ENCODE assay signal across 8 cellular contexts in genomic region chr12:27383429-27384260, GRCh38. TPM values are rescaled to one million over a fixed set of nuclear protein-coding genes. Genes with fewer than 3 reads are reported as not detected.
DNase-seq lines count a peak whose midpoint lies in the region; ATAC-seq and FAIRE-seq lines count a peak whose summit lies in the region.

No MANE protein-coding gene starts in this region.

- no peak overlapping the region for H3K27ac ChIP-seq in small intestine (ENCODE audit: low read depth in 1 of 2, low read length in 1 of 2)

- H3K27me3 Mint-ChIP-seq in T-helper 17 cell = peaks cover 5% of the 10 kb centered on the region

- no peak for FAIRE-seq in small intestine (lab: Jason Lieb, UNC)

- no peak overlapping the region for H3K4me3 ChIP-seq in small intestine (ENCODE audit: low read depth in 1 of 2, low read length in 2 of 2)

- no peaks in the 10 kb centered on the region for H3K4me1 ChIP-seq in small intestine (ENCODE audit: control insufficient read depth in 2 of 2, insufficient read depth in 1 of 2, low read depth in 1 of 2, low read length in 1 of 2)

- ATAC-seq in GM21737 (IDR thresholded peaks at IDR 0.05; ENCODE audit: unreplicated experiment) (peak; percentile 51), T-helper 17 cell (peak; percentile 61)

- DNase-seq in COLO829 (ENCODE audit: low spot score) (peak; percentile 79), NCI-H1436 treated with DMSO at 0.1 percent for 48 hours (lab: John Stamatoyannopoulos, UW) (peak; percentile 1), T-helper 17 cell (peak; percentile 29 to 50 (median 39)), amniotic stem cell (lab: John Stamatoyannopoulos, UW) (peak; percentile 85), hypothalamus (lab: John Stamatoyannopoulos, UW) (peak in 34 of 51 donors; percentile 0 to 66 (median 26)), small intestine (peak; percentile 78), middle frontal gyrus (ENCODE audit: extremely low spot score, low spot score) (no peak)

- peaks cover 3% of the 10 kb centered on the region for H3K4me1 Mint-ChIP-seq in T-helper 17 cell

- no peaks in the 10 kb centered on the region for H3K36me3 ChIP-seq in small intestine (ENCODE audit: control insufficient read depth in 2 of 2, insufficient read depth in 2 of 2, low read length in 2 of 2)

- no peaks in the 10 kb centered on the region for H3K9me3 ChIP-seq in T-helper 17 cell (ENCODE audit: control insufficient read depth, low read length, poor library complexity, severe bottlenecking)
- H3K9me3 ChIP-seq in small intestine (ENCODE audit: control insufficient read depth, low read depth) = no peaks in the 10 kb centered on the region

- WGBS in small intestine, 3 donors = 65 to 68% (median 68%) methylated on average over 12 of the region's 12 CpGs

- no peaks in the 10 kb centered on the region for H3K36me3 Mint-ChIP-seq in T-helper 17 cell (ENCODE audit: low read depth)

- no peak overlapping the region for H3K27ac Mint-ChIP-seq in T-helper 17 cell

- H3K27me3 ChIP-seq in small intestine (ENCODE audit: control insufficient read depth in 2 of 2, insufficient read depth in 2 of 2, low read length in 2 of 2) = no peaks in the 10 kb centered on the region

- no peak overlapping the region for H3K4me3 Mint-ChIP-seq in T-helper 17 cell

RNA-seq across cellular contexts. Expression of gene BMAL2, which starts 51.0 kb away (rescaled TPM):
- total RNA-seq in T-helper 17 cell = 1 to 10 TPM; 1.2 to 2.0 TPM
- 1 to 10 TPM; 1.4 to 4.2 (median 3.4) TPM for polyA plus RNA-seq in small intestine
